In the genomic region with DNA sequence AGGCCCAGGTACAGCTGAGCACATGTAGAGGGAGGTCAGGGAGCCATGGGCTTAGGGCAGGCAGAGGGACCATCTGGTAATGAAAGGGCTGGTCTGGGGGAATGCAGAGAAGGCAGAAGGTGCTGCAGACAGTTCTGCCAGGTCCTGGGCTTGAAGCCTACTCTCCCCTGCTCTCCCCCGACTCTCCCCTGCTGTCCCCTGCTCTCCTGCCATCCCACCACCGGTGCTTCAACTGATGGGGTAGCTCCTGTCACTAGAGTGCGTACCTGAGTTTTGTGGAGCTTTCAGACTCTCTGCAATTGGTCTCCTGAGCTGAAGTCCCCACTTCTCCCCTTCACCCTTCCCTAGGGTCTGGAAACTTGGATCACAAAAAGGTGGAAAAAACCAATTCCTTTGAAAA, we compare ENCODE assay signal across 2 cellular contexts.
TF ChIP-seq lines count a peak whose summit lies in the region.

No MANE protein-coding gene starts in this region.

TF ChIP-seq in A549, 52 proteins besides CTCF, POLR2A, EP300 and RAD21:
- TF ChIP-seq MYC (IDR thresholded peaks at IDR 0.05; ENCODE audit: borderline replicate concordance, low read length) (no peak), FOSL2 (IDR thresholded peaks at IDR 0.05) (no peak), FOSL2 (CRISPR knock-in tag; IDR thresholded peaks at IDR 0.05) (no peak), FOXS1 (CRISPR knock-in tag; IDR thresholded peaks at IDR 0.05) (no peak), ESRRA (IDR thresholded peaks at IDR 0.05; ENCODE audit: borderline replicate concordance, low read length) (no peak), KDM5A (IDR thresholded peaks at IDR 0.05) (no peak)

TF ChIP-seq in GM23338, 12 proteins besides CTCF, POLR2A, EP300 and RAD21:
- no peak for TF ChIP-seq JUNB (IDR thresholded peaks at IDR 0.05; ENCODE audit: unreplicated experiment)
- TF ChIP-seq, protein P1, sequence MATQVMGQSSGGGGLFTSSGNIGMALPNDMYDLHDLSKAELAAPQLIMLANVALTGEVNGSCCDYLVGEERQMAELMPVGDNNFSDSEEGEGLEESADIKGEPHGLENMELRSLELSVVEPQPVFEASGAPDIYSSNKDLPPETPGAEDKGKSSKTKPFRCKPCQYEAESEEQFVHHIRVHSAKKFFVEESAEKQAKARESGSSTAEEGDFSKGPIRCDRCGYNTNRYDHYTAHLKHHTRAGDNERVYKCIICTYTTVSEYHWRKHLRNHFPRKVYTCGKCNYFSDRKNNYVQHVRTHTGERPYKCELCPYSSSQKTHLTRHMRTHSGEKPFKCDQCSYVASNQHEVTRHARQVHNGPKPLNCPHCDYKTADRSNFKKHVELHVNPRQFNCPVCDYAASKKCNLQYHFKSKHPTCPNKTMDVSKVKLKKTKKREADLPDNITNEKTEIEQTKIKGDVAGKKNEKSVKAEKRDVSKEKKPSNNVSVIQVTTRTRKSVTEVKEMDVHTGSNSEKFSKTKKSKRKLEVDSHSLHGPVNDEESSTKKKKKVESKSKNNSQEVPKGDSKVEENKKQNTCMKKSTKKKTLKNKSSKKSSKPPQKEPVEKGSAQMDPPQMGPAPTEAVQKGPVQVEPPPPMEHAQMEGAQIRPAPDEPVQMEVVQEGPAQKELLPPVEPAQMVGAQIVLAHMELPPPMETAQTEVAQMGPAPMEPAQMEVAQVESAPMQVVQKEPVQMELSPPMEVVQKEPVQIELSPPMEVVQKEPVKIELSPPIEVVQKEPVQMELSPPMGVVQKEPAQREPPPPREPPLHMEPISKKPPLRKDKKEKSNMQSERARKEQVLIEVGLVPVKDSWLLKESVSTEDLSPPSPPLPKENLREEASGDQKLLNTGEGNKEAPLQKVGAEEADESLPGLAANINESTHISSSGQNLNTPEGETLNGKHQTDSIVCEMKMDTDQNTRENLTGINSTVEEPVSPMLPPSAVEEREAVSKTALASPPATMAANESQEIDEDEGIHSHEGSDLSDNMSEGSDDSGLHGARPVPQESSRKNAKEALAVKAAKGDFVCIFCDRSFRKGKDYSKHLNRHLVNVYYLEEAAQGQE (IDR thresholded peaks at IDR 0.05; ENCODE audit: unreplicated experiment): no peak
- no peak for TF ChIP-seq POLR2AphosphoS5 (IDR thresholded peaks at IDR 0.05; ENCODE audit: low read depth)
- no peak for TF ChIP-seq EZH2phosphoT487 (IDR thresholded peaks at IDR 0.05; ENCODE audit: unreplicated experiment)
- no peak for TF ChIP-seq ZNF114 (CRISPR knock-in tag; IDR thresholded peaks at IDR 0.05)
- no peak for TF ChIP-seq CREB1 (CRISPR knock-in tag; IDR thresholded peaks at IDR 0.05; ENCODE audit: low read depth)
- no peak for TF ChIP-seq STAT1 (IDR thresholded peaks at IDR 0.05; ENCODE audit: unreplicated experiment)
- no peak for TF ChIP-seq ZNF331 (CRISPR knock-in tag; IDR thresholded peaks at IDR 0.05; ENCODE audit: low read depth)
- TF ChIP-seq, protein P2, sequence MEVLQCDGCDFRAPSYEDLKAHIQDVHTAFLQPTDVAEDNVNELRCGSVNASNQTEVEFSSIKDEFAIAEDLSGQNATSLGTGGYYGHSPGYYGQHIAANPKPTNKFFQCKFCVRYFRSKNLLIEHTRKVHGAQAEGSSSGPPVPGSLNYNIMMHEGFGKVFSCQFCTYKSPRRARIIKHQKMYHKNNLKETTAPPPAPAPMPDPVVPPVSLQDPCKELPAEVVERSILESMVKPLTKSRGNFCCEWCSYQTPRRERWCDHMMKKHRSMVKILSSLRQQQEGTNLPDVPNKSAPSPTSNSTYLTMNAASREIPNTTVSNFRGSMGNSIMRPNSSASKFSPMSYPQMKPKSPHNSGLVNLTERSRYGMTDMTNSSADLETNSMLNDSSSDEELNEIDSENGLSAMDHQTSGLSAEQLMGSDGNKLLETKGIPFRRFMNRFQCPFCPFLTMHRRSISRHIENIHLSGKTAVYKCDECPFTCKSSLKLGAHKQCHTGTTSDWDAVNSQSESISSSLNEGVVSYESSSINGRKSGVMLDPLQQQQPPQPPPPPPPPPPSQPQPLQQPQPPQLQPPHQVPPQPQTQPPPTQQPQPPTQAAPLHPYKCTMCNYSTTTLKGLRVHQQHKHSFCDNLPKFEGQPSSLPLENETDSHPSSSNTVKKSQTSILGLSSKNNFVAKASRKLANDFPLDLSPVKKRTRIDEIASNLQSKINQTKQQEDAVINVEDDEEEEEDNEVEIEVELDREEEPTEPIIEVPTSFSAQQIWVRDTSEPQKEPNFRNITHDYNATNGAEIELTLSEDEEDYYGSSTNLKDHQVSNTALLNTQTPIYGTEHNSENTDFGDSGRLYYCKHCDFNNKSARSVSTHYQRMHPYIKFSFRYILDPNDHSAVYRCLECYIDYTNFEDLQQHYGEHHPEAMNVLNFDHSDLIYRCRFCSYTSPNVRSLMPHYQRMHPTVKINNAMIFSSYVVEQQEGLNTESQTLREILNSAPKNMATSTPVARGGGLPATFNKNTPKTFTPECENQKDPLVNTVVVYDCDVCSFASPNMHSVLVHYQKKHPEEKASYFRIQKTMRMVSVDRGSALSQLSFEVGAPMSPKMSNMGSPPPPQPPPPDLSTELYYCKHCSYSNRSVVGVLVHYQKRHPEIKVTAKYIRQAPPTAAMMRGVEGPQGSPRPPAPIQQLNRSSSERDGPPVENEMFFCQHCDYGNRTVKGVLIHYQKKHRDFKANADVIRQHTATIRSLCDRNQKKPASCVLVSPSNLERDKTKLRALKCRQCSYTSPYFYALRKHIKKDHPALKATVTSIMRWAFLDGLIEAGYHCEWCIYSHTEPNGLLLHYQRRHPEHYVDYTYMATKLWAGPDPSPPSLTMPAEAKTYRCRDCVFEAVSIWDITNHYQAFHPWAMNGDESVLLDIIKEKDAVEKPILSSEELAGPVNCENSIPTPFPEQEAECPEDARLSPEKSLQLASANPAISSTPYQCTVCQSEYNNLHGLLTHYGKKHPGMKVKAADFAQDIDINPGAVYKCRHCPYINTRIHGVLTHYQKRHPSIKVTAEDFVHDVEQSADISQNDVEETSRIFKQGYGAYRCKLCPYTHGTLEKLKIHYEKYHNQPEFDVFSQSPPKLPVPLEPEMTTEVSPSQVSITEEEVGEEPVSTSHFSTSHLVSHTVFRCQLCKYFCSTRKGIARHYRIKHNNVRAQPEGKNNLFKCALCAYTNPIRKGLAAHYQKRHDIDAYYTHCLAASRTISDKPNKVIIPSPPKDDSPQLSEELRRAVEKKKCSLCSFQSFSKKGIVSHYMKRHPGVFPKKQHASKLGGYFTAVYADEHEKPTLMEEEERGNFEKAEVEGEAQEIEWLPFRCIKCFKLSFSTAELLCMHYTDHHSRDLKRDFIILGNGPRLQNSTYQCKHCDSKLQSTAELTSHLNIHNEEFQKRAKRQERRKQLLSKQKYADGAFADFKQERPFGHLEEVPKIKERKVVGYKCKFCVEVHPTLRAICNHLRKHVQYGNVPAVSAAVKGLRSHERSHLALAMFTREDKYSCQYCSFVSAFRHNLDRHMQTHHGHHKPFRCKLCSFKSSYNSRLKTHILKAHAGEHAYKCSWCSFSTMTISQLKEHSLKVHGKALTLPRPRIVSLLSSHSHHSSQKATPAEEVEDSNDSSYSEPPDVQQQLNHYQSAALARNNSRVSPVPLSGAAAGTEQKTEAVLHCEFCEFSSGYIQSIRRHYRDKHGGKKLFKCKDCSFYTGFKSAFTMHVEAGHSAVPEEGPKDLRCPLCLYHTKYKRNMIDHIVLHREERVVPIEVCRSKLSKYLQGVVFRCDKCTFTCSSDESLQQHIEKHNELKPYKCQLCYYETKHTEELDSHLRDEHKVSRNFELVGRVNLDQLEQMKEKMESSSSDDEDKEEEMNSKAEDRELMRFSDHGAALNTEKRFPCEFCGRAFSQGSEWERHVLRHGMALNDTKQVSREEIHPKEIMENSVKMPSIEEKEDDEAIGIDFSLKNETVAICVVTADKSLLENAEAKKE (CRISPR knock-in tag; IDR thresholded peaks at IDR 0.05): no peak
- TF ChIP-seq NANOG (IDR thresholded peaks at IDR 0.05; ENCODE audit: borderline replicate concordance): no peak
- TF ChIP-seq, protein P3, sequence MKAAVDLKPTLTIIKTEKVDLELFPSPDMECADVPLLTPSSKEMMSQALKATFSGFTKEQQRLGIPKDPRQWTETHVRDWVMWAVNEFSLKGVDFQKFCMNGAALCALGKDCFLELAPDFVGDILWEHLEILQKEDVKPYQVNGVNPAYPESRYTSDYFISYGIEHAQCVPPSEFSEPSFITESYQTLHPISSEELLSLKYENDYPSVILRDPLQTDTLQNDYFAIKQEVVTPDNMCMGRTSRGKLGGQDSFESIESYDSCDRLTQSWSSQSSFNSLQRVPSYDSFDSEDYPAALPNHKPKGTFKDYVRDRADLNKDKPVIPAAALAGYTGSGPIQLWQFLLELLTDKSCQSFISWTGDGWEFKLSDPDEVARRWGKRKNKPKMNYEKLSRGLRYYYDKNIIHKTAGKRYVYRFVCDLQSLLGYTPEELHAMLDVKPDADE (IDR thresholded peaks at IDR 0.05): no peak
